In genomic region chr17:35448899-35449227, GRCh38 we compare ENCODE assay signal across 8 cellular contexts. TPM values are rescaled to one million over a fixed set of nuclear protein-coding genes. Genes with fewer than 3 reads are reported as not detected.
DNase-seq lines count a peak whose midpoint lies in the region; ATAC-seq and TF ChIP-seq lines count a peak whose summit lies in the region.

No MANE protein-coding gene starts in this region.

- H3K4me3 ChIP-seq in RWPE2 (ENCODE audit: severe bottlenecking) (peak overlapping the region; percentile 40), skeletal muscle satellite cell (ENCODE audit: low read length) (peak overlapping the region; percentile 71)

- H3K4me1 ChIP-seq in RWPE2 (ENCODE audit: insufficient read depth, poor library complexity, severe bottlenecking) (no peaks in the 10 kb centered on the region), skeletal muscle satellite cell (ENCODE audit: control insufficient read depth, insufficient read depth, low read length) (peaks cover 11% of the 10 kb centered on the region)

- peaks cover 5% of the 10 kb centered on the region for H3K4me1 Mint-ChIP-seq in glutamatergic neuron (ENCODE audit: low read depth, unreplicated experiment)

- H3K9me3 ChIP-seq in RWPE2 (ENCODE audit: severe bottlenecking) (no peaks in the 10 kb centered on the region), skeletal muscle satellite cell (replicated peaks; ENCODE audit: low read length) (no peaks in the 10 kb centered on the region)

- no peak overlapping the region for H3K27ac Mint-ChIP-seq in glutamatergic neuron (ENCODE audit: unreplicated experiment)

- peak overlapping the region; percentile 88 for H3K4me2 ChIP-seq in skeletal muscle satellite cell (ENCODE audit: low read length)

- no peak for DNase-seq in RWPE2 (ENCODE audit: low spot score)
- DNase-seq in glutamatergic neuron, result no peak
- DNase-seq in T-helper 9 cell, result no peak
- no peak for DNase-seq in DMS79 (lab: John Stamatoyannopoulos, UW)

- peak; percentile 16 for TF ChIP-seq POLR2A in GM19099 (IDR thresholded peaks at IDR 0.05; ENCODE audit: extremely low read depth, insufficient read length, low read depth)

- peaks cover 5% of the 10 kb centered on the region for H3K9me3 Mint-ChIP-seq in glutamatergic neuron (ENCODE audit: unreplicated experiment)

- peak overlapping the region; percentile 74 for H3K4me3 Mint-ChIP-seq in glutamatergic neuron (ENCODE audit: unreplicated experiment)

- no peak overlapping the region for H3K9ac ChIP-seq in skeletal muscle satellite cell (ENCODE audit: low read depth, low read length)

- peaks cover 23% of the 10 kb centered on the region for H3K27me3 Mint-ChIP-seq in glutamatergic neuron (ENCODE audit: unreplicated experiment)

- H3K27me3 ChIP-seq in RWPE2 (ENCODE audit: insufficient read depth, poor library complexity, severe bottlenecking) (peaks cover 53% of the 10 kb centered on the region), skeletal muscle satellite cell (ENCODE audit: control insufficient read depth, insufficient read depth, low read length) (peaks cover 71% of the 10 kb centered on the region)

- H3K36me3 Mint-ChIP-seq in glutamatergic neuron (ENCODE audit: unreplicated experiment), result no peaks in the 10 kb centered on the region

- TF ChIP-seq CTCF in RWPE2 (IDR thresholded peaks at IDR 0.05; ENCODE audit: poor library complexity, severe bottlenecking) (no peak), glutamatergic neuron (IDR thresholded peaks at IDR 0.05; ENCODE audit: partially characterized antibody, unreplicated experiment) (no peak)

- no peak overlapping the region for H3K27ac ChIP-seq in RWPE2 (ENCODE audit: poor library complexity, severe bottlenecking)

- ATAC-seq in RWPE2 (ENCODE audit: low read depth) (no peak), HG03342 (IDR thresholded peaks at IDR 0.05; ENCODE audit: unreplicated experiment) (no peak), HG02798 (IDR thresholded peaks at IDR 0.05; ENCODE audit: poor library complexity, unreplicated experiment) (no peak)

- H3K36me3 ChIP-seq in RWPE2 (ENCODE audit: low read depth) (no peaks in the 10 kb centered on the region), skeletal muscle satellite cell (ENCODE audit: insufficient read depth, low read length) (no peaks in the 10 kb centered on the region)

RNA-seq across cellular contexts. Expression of gene SLFN13, which starts 0.3 kb away (rescaled TPM):
- total RNA-seq in glutamatergic neuron (ENCODE audit: unreplicated experiment), result 0.96 TPM
- total RNA-seq in skeletal muscle satellite cell (2012; rRNA removed), result 1.7 and 2.3 TPM in 2 replicates

RNA-seq across cellular contexts. Expression of gene SLFN12, which starts 16.6 kb away (rescaled TPM):
- not detected for total RNA-seq in glutamatergic neuron (ENCODE audit: unreplicated experiment)
- total RNA-seq in skeletal muscle satellite cell (2012; rRNA removed), result 17.0 and 18.3 TPM in 2 replicates
